1 cellular context compared by ENCODE assay signal in genomic region chr12:120290541-120291312, GRCh38.
TF ChIP-seq lines count a peak whose summit lies in the region.

No MANE protein-coding gene starts in this region.

TF ChIP-seq in HepG2, 621 proteins besides CTCF, POLR2A, EP300 and RAD21 (continued from another document):
- TF ChIP-seq ZBTB40 (IDR thresholded peaks at IDR 0.05) (no peak), ZBTB40 (CRISPR knock-in tag; IDR thresholded peaks at IDR 0.05) (0 out of 2 replicates have a peak, but pooled peaks have one; percentile 18), MEIS2 (CRISPR knock-in tag; IDR thresholded peaks at IDR 0.05) (0 out of 2 replicates have a peak, but pooled peaks have one; percentile 43), GATAD2A (CRISPR knock-in tag; IDR thresholded peaks at IDR 0.05) (peak; percentile 9; the same call in 1 of the 2 replicates), CEBPG (CRISPR knock-in tag; IDR thresholded peaks at IDR 0.05) (peak; percentile 54; the same call in 1 of the 2 replicates), ZSCAN20 (CRISPR knock-in tag; IDR thresholded peaks at IDR 0.05; ENCODE audit: borderline replicate concordance) (0 out of 2 replicates have a peak, but pooled peaks have one; percentile 25), RXRA (CRISPR knock-in tag; IDR thresholded peaks at IDR 0.05) (peak; percentile 12; the same call in 1 of the 2 replicates), NFYB (CRISPR knock-in tag; IDR thresholded peaks at IDR 0.05) (0 out of 2 replicates have a peak, but pooled peaks have one; percentile 18), ZFY (CRISPR knock-in tag; IDR thresholded peaks at IDR 0.05) (peak; percentile 25; the same call in 1 of the 2 replicates), NKX3-1 (CRISPR knock-in tag; IDR thresholded peaks at IDR 0.05) (0 out of 2 replicates have a peak, but pooled peaks have one; percentile 47), UBTF (CRISPR knock-in tag; IDR thresholded peaks at IDR 0.05) (peak; percentile 23), HNF1B (CRISPR knock-in tag; IDR thresholded peaks at IDR 0.05) (no peak), ZNF121 (CRISPR knock-in tag; IDR thresholded peaks at IDR 0.05) (no peak; the same call in 1 of the 2 replicates), ZNF230 (CRISPR knock-in tag; IDR thresholded peaks at IDR 0.05) (0 out of 2 replicates have a peak, but pooled peaks have one; percentile 40), PHF8 (CRISPR knock-in tag; IDR thresholded peaks at IDR 0.05) (no peak), ZNF556 (CRISPR knock-in tag; IDR thresholded peaks at IDR 0.05; ENCODE audit: borderline replicate concordance) (no peak), DMTF1 (CRISPR knock-in tag; IDR thresholded peaks at IDR 0.05) (0 out of 2 replicates have a peak, but pooled peaks have one; percentile 12), ZNF350 (CRISPR knock-in tag; IDR thresholded peaks at IDR 0.05; ENCODE audit: borderline replicate concordance, low read depth) (0 out of 2 replicates have a peak, but pooled peaks have one; percentile 15), ZNF12 (CRISPR knock-in tag; IDR thresholded peaks at IDR 0.05) (0 out of 2 replicates have a peak, but pooled peaks have one; percentile 20), TCF12 (IDR thresholded peaks at IDR 0.05) (no peak), TCF12 (CRISPR knock-in tag; IDR thresholded peaks at IDR 0.05) (no peak), WIZ (CRISPR knock-in tag; IDR thresholded peaks at IDR 0.05) (no peak), ISL2 (CRISPR knock-in tag; IDR thresholded peaks at IDR 0.05) (0 out of 2 replicates have a peak, but pooled peaks have one; percentile 18), ZFX (CRISPR knock-in tag; IDR thresholded peaks at IDR 0.05; ENCODE audit: low read depth) (no peak), ZBTB43 (CRISPR knock-in tag; conservative IDR thresholded peaks at IDR 0.05) (no peak)
